ENCODE assay signal across 8 cellular contexts in the genomic region with DNA sequence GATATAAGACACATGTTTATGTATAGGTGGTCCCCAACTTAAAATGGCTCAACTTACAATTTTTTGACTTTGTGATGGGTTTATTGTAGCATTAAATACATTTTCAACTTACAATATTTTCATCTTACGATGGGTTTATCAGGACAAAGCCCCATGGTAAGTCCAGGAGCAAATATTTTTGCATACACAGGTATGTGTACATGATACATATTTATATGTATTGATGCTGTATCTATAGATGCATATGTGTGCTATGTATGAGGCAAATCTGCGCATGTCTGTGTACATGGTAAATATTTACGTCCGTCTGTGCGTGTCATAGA. TPM values are rescaled to one million over a fixed set of nuclear protein-coding genes. Genes with fewer than 3 reads are reported as not detected.
DNase-seq lines count a peak whose midpoint lies in the region; ATAC-seq, FAIRE-seq and TF ChIP-seq lines count a peak whose summit lies in the region.

No MANE protein-coding gene starts in this region.

- WGBS in A549 (ENCODE audit: missing lambda C conversion rate): 20% methylated on average over 5 of the region's 5 CpGs

- no peak for ATAC-seq in A549
- ATAC-seq in mucosa of descending colon: no peak
- ATAC-seq in GM19467 (IDR thresholded peaks at IDR 0.05; ENCODE audit: unreplicated experiment): no peak
- no peak for ATAC-seq in HG03520 (IDR thresholded peaks at IDR 0.05; ENCODE audit: unreplicated experiment)

- TF ChIP-seq POLR2A in A549 (IDR thresholded peaks at IDR 0.05; ENCODE audit: low read length): no peak
- TF ChIP-seq POLR2A in breast epithelium (IDR thresholded peaks at IDR 0.05): no peak

- POLR2A ChIA-PET in A549 (lab: Yijun Ruan, JAX): interaction anchor here (1.2 kb wide), 1 partner anchor 189 kb away, joined by 3 read pairs; a partner anchor contains a TSS

- FAIRE-seq in A549 (lab: Jason Lieb, UNC): no peak

- H3K27ac ChIP-seq in A549: peak overlapping the region; percentile 86 to 97
- peak overlapping the region; percentile 92 to 93 for H3K27ac ChIP-seq in breast epithelium

- H3K36me3 ChIP-seq in breast epithelium (no peaks in the 10 kb centered on the region), mucosa of descending colon (ENCODE audit: low read depth) (no peaks in the 10 kb centered on the region)

- CTCF ChIA-PET in A549 (lab: Yijun Ruan, JAX): no interaction called here

- no peaks in the 10 kb centered on the region for H3K27me3 ChIP-seq in breast epithelium

- TF ChIP-seq RAD21 in A549 (conservative IDR thresholded peaks at IDR 0.05 in 1 of 2, IDR thresholded peaks at IDR 0.05 in 1 of 2): no peak

- H3K4me1 ChIP-seq in A549 (peaks cover 24% of the 10 kb centered on the region), breast epithelium (peaks cover 0 to 19% of the 10 kb centered on the region in 2 donors), mucosa of descending colon (ENCODE audit: low read depth) (peaks cover 16% of the 10 kb centered on the region)

- H3K9me3 ChIP-seq in A549 (no peaks in the 10 kb centered on the region), breast epithelium (no peaks in the 10 kb centered on the region), mucosa of descending colon (no peaks in the 10 kb centered on the region)

- TF ChIP-seq EP300 in A549 (IDR thresholded peaks at IDR 0.05): no peak

- DNase-seq in A549 (ENCODE audit: low read depth in 1 of 2, low spot score in 1 of 2) (no peak), HFF-Myc (ENCODE audit: extremely low read depth, low read depth) (no peak), breast epithelium (ENCODE audit: low spot score in 2 of 2) (no peak), mucosa of descending colon (no peak), SHP77 (lab: John Stamatoyannopoulos, UW) (no peak)
- no peak for DNase-seq in stimulated activated CD4-positive, alpha-beta T cell treated with anti-CD3 and anti-CD28 coated beads, Interleukin-4, amount 100 ng/mL, for 24 hours

- peak overlapping the region; percentile 88 for H3K4me2 ChIP-seq in A549

- TF ChIP-seq CTCF in A549 (IDR thresholded peaks at IDR 0.05) (no peak), HFF-Myc (IDR thresholded peaks at IDR 0.05; ENCODE audit: low read depth, low read length, missing control alignments) (no peak), breast epithelium (IDR thresholded peaks at IDR 0.05) (no peak), mucosa of descending colon (IDR thresholded peaks at IDR 0.05) (no peak)

- H3K4me3 ChIP-seq in A549: peak overlapping the region; percentile 98
- H3K4me3 ChIP-seq in HFF-Myc (replicated peaks; ENCODE audit: low read depth, low read length): peak overlapping the region; percentile 87
- H3K4me3 ChIP-seq in breast epithelium: peak overlapping the region; percentile 53 to 94 (median 76)
- H3K4me3 ChIP-seq in mucosa of descending colon: peak overlapping the region; percentile 17

- intact Hi-C loops in breast epithelium (cut with DNase I; ENCODE audit: low total_unique reads) (no loop called here), mucosa of descending colon (cut with DNase I, micrococcal nuclease) (no loop called here)

TF ChIP-seq in A549, 52 proteins besides CTCF, POLR2A, EP300 and RAD21:
- no peak for TF ChIP-seq RARB (CRISPR knock-in tag; IDR thresholded peaks at IDR 0.05)
- no peak for TF ChIP-seq HOXB5 (CRISPR knock-in tag; IDR thresholded peaks at IDR 0.05)
- TF ChIP-seq GATA3 (IDR thresholded peaks at IDR 0.05; ENCODE audit: borderline replicate concordance): no peak
- no peak for TF ChIP-seq ESRRA (IDR thresholded peaks at IDR 0.05; ENCODE audit: borderline replicate concordance, low read length)
- no peak for TF ChIP-seq EHF (CRISPR knock-in tag; IDR thresholded peaks at IDR 0.05)
- no peak for TF ChIP-seq ZSCAN20 (CRISPR knock-in tag; IDR thresholded peaks at IDR 0.05)
- no peak for TF ChIP-seq JUN (IDR thresholded peaks at IDR 0.05)
- no peak for TF ChIP-seq TFCP2L1 (CRISPR knock-in tag; IDR thresholded peaks at IDR 0.05)
- TF ChIP-seq HOXB13 (CRISPR knock-in tag; IDR thresholded peaks at IDR 0.05; ENCODE audit: low read depth): no peak
- TF ChIP-seq RNF2 (IDR thresholded peaks at IDR 0.05; ENCODE audit: borderline replicate concordance, low read depth): no peak
- no peak for TF ChIP-seq ZNF302 (CRISPR knock-in tag; IDR thresholded peaks at IDR 0.05)
- TF ChIP-seq CHD2 (IDR thresholded peaks at IDR 0.05; ENCODE audit: low read length, partially characterized antibody): no peak
- no peak for TF ChIP-seq MYC (IDR thresholded peaks at IDR 0.05; ENCODE audit: borderline replicate concordance, low read length)
- no peak for TF ChIP-seq POLR2AphosphoS2 (conservative IDR thresholded peaks at IDR 0.05; ENCODE audit: low read length)
- TF ChIP-seq CBX2 (IDR thresholded peaks at IDR 0.05; ENCODE audit: borderline replicate concordance, low read depth): no peak
- TF ChIP-seq FOSB (CRISPR knock-in tag; IDR thresholded peaks at IDR 0.05): no peak
- TF ChIP-seq TP53 (CRISPR knock-in tag; IDR thresholded peaks at IDR 0.05): no peak

RNA-seq across cellular contexts. Expression of a gene that starts 0.7 kb away (rescaled TPM):
- polyA plus RNA-seq in A549 (2011; rRNA removed) (64.5 and 73.2 TPM in 2 replicates), A549 (2017; fragmentation: RNase III; extraction: RNeasy Plus Mini Kit Qiagen cat#74134 plus additional on column Dnase treatment) (52.1 to 52.8 TPM (median 52.2 TPM) in 3 replicates)
- polyA plus RNA-seq in A549 (2012; cell fraction: cytosol; rRNA removed): 29.9 and 36.3 TPM in 2 replicates
- polyA plus RNA-seq in A549 (2012; cell fraction: nucleus; rRNA removed): 26.2 and 43.6 TPM in 2 replicates
- polyA minus RNA-seq in A549 (2011; rRNA and poly(A)+ RNA removed): 70.8 and 73.4 TPM in 2 replicates
- total RNA-seq in breast epithelium (10 to 100 TPM; 63.0 to 96.4 (median 87.4) TPM), mucosa of descending colon (10 to 100 TPM; 58.1 to 68.0 (median 66.7) TPM)

Comparison
In these comparisons a context has a peak if more than half of its experiments do, and no peak if none do; other contexts are left out.
1. H3K4me3 ChIP-seq: peak in every context shown above with its lines; median percentile 98 in A549; 87 in HFF-Myc; 76 in breast epithelium; 17 in mucosa of descending colon.